In the genomic region with DNA sequence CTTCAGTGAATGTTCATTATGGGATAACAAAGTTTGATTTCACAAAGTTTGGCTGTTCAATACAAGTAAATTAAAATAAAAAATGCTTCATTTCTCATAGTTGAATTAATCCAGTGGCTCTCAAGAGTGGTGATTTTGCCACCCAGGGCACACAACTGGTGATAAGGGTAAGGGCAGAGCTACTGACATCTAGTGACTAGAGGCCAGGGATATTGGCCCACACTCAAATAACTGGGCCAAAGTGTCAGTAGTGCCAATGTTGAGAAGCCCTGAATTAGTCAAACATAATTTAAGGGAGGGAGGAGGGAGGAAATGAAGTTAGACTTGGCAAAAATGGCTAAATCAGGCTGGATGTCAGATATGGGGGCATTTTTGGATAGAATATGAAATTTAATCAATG, we compare ENCODE assay signal across 24 cellular contexts.
A peak's percentile ranks its signal among the peaks of the same experiment; 100 is the strongest.
DNase-seq lines count a peak whose midpoint lies in the region; ATAC-seq and TF ChIP-seq lines count a peak whose summit lies in the region.
"Had no signal": no experiment of that assay in that cellular context is flagged by ENCODE, and none has a peak within 500 bp of the region (broad histone marks: within the 10 kb centered on the region; RNA-seq: fewer than 3 reads in every experiment).

No MANE protein-coding gene starts in this region.

- H3K9me2 ChIP-seq in Karpas-422 (replicated peaks; ENCODE audit: insufficient read depth, low read length): no peaks in the 10 kb centered on the region

- H3K36me3 ChIP-seq in right atrium auricular region (no peaks in the 10 kb centered on the region), Karpas-422 (ENCODE audit: insufficient read depth, low read length) (no peaks in the 10 kb centered on the region)
- H3K36me3 ChIP-seq: BLaER1 treated with 17β-estradiol and CSF1 and Interleukin-3, amounts not matched to agents 10 nM and 100 nM had no signal

- H3K27me3 ChIP-seq in right atrium auricular region (no peaks in the 10 kb centered on the region), Karpas-422 (ENCODE audit: low read length) (no peaks in the 10 kb centered on the region)
- H3K27me3 ChIP-seq: BLaER1 treated with 17β-estradiol and CSF1 and Interleukin-3, amounts not matched to agents 10 nM and 100 nM had no signal

- H3K9me3 ChIP-seq in right atrium auricular region (no peaks in the 10 kb centered on the region), Karpas-422 (ENCODE audit: low read length) (peaks cover 20% of the 10 kb centered on the region)
- H3K9me3 ChIP-seq: A549, Caco-2 had no signal

- no peak overlapping the region for H3K9ac ChIP-seq in Karpas-422 (ENCODE audit: low read length)
- H3K9ac ChIP-seq: BLaER1 treated with 17β-estradiol and CSF1 and Interleukin-3, amounts not matched to agents 10 nM and 100 nM had no signal

- H3K4me2 ChIP-seq in Karpas-422 (ENCODE audit: low read depth, low read length, poor library complexity, severe bottlenecking): no peak overlapping the region
- H3K4me2 ChIP-seq: A549; BLaER1 treated with 17β-estradiol and CSF1 and Interleukin-3, amounts not matched to agents 10 nM and 100 nM had no signal

- no peak for DNase-seq in Right ventricle myocardium superior
- no peak for DNase-seq in right atrium auricular region (ENCODE audit: low spot score)
- DNase-seq in Karpas-422: peak; percentile 2
- DNase-seq in NCI-H446 treated with DMSO at 0.1 percent for 48 hours (lab: John Stamatoyannopoulos, UW): peak; percentile 10
- no peak for DNase-seq in left lobe of liver (ENCODE audit: low spot score)
- DNase-seq in activated effector memory CD4-positive, alpha-beta T cell treated with Interleukin-2 at 50 U/mL for 16 hours: no peak
- no peak for DNase-seq in NK-92 (lab: John Stamatoyannopoulos, UW; ENCODE audit: unreplicated experiment)
- DNase-seq: AML-193; Caco-2; Calu3; CD4-positive, alpha-beta T cell; CD8-positive, alpha-beta T cell; DMS 273 treated with DMSO at 0.1 percent for 48 hours; DMS153; DMS79; DND-41; EL; GDM1 had no signal

- H3K27ac ChIP-seq in right atrium auricular region (no peak overlapping the region), Karpas-422 (ENCODE audit: low read length) (no peak overlapping the region)
- H3K27ac ChIP-seq: 22Rv1; A549; BLaER1 treated with 17β-estradiol and CSF1 and Interleukin-3, amounts not matched to agents 10 nM and 100 nM; C4-2B had no signal

- no peak overlapping the region for H3K4me3 ChIP-seq in right atrium auricular region
- no peak overlapping the region for H3K4me3 ChIP-seq in Karpas-422 (ENCODE audit: low read length)
- H3K4me3 ChIP-seq: A549; BLaER1 treated with 17β-estradiol and CSF1 and Interleukin-3, amounts not matched to agents 10 nM and 100 nM; GM12878 had no signal

- H3K4me1 ChIP-seq in right atrium auricular region (no peaks in the 10 kb centered on the region), Karpas-422 (ENCODE audit: low read length) (no peaks in the 10 kb centered on the region)
- H3K4me1 ChIP-seq: A549; BLaER1 treated with 17β-estradiol and CSF1 and Interleukin-3, amounts not matched to agents 10 nM and 100 nM; Caco-2 had no signal

- ATAC-seq in Right ventricle myocardium superior (ENCODE audit: poor library complexity): peak; percentile 73
- ATAC-seq in left lobe of liver: peak; percentile 89
- ATAC-seq in HG03354 (IDR thresholded peaks at IDR 0.05; ENCODE audit: poor library complexity, severe bottlenecking, unreplicated experiment): no peak
- ATAC-seq: A549; CD8-positive, alpha-beta T cell; GM12878 had no signal

- no peaks in the 10 kb centered on the region for H4K20me1 ChIP-seq in Karpas-422 (ENCODE audit: insufficient read depth, low read depth, low read length)
- H4K20me1 ChIP-seq: BLaER1 treated with 17β-estradiol and CSF1 and Interleukin-3, amounts not matched to agents 10 nM and 100 nM had no signal

- no peaks in the 10 kb centered on the region for H3K79me2 ChIP-seq in Karpas-422 (ENCODE audit: low read length)

- no peak for TF ChIP-seq CTCF in right atrium auricular region (IDR thresholded peaks at IDR 0.05)

- no peak overlapping the region for H2AFZ ChIP-seq in Karpas-422 (ENCODE audit: low read length)

- intact Hi-C loops in Right ventricle myocardium superior (cut with DNase I): no loop called here

Comparison
In these comparisons a context has a peak if more than half of its experiments do, and no peak if none do; other contexts are left out.
1. DNase-seq: peak in Karpas-422 (single experiment) and NCI-H446 treated with DMSO at 0.1 percent for 48 hours (single experiment); none in Right ventricle myocardium superior (single experiment), right atrium auricular region (single experiment), left lobe of liver (single experiment), activated effector memory CD4-positive, alpha-beta T cell treated with Interleukin-2 at 50 U/mL for 16 hours (single experiment) and NK-92 (single experiment).